ENCODE assay signal across 1 cellular context in the genomic region with DNA sequence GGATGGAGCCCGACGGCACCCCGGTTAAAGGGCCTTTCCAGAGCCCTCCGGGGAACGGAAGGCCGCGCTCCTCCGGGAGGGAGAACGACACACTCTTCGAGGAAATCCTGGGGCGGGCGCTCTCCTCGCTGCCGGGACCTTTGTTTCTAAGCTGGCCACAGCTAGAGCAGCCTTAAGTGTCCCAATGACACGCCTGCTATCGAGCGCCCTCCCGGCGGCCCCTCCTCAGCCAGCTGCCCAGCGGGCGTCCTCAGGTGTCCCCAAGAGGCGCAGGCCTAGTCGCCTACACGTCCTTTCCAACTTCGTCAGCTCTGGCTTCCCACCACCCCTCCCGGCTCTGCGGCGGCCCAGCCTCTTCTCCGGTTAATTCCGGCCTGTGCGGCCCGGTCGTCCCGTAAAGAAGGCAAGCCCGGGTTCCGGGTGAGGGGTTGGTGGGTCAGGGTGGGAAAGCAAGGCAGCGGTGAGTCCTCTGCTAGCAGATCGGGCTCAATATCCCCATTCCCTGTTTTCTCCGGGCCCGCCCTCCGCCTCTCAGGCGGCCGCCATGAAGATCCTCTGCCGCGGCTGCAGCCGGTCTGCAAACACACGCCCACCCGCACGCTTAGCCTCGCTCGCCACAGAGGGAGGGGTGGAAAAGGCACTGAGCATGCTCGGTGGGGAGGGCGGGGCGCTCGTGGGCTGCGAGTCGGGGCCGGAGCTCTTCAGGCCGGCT.
A peak's percentile ranks its signal among the peaks of the same experiment; 100 is the strongest.
TF ChIP-seq lines count a peak whose summit lies in the region.

No MANE protein-coding gene starts in this region.

TF ChIP-seq in K562, 482 proteins besides CTCF, POLR2A, EP300 and RAD21 (continued from another document and continues in another):
- TF ChIP-seq, protein P1, sequence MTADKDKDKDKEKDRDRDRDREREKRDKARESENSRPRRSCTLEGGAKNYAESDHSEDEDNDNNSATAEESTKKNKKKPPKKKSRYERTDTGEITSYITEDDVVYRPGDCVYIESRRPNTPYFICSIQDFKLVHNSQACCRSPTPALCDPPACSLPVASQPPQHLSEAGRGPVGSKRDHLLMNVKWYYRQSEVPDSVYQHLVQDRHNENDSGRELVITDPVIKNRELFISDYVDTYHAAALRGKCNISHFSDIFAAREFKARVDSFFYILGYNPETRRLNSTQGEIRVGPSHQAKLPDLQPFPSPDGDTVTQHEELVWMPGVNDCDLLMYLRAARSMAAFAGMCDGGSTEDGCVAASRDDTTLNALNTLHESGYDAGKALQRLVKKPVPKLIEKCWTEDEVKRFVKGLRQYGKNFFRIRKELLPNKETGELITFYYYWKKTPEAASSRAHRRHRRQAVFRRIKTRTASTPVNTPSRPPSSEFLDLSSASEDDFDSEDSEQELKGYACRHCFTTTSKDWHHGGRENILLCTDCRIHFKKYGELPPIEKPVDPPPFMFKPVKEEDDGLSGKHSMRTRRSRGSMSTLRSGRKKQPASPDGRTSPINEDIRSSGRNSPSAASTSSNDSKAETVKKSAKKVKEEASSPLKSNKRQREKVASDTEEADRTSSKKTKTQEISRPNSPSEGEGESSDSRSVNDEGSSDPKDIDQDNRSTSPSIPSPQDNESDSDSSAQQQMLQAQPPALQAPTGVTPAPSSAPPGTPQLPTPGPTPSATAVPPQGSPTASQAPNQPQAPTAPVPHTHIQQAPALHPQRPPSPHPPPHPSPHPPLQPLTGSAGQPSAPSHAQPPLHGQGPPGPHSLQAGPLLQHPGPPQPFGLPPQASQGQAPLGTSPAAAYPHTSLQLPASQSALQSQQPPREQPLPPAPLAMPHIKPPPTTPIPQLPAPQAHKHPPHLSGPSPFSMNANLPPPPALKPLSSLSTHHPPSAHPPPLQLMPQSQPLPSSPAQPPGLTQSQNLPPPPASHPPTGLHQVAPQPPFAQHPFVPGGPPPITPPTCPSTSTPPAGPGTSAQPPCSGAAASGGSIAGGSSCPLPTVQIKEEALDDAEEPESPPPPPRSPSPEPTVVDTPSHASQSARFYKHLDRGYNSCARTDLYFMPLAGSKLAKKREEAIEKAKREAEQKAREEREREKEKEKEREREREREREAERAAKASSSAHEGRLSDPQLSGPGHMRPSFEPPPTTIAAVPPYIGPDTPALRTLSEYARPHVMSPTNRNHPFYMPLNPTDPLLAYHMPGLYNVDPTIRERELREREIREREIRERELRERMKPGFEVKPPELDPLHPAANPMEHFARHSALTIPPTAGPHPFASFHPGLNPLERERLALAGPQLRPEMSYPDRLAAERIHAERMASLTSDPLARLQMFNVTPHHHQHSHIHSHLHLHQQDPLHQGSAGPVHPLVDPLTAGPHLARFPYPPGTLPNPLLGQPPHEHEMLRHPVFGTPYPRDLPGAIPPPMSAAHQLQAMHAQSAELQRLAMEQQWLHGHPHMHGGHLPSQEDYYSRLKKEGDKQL (CRISPR knock-in tag; IDR thresholded peaks at IDR 0.05; ENCODE audit: borderline replicate concordance), result no peak
- TF ChIP-seq PYGO2 (tag; IDR thresholded peaks at IDR 0.05) (no peak), ELF2 (CRISPR knock-in tag; IDR thresholded peaks at IDR 0.05) (0 out of 2 replicates have a peak, but pooled peaks have one; percentile 52), FUS (optimal IDR thresholded peaks at IDR 0.05; ENCODE audit: low read depth, low read length) (no peak), ESRRA (IDR thresholded peaks at IDR 0.05; ENCODE audit: borderline replicate concordance, low read depth) (no peak; the same call in 1 of the 2 replicates), HNRNPLL (IDR thresholded peaks at IDR 0.05; ENCODE audit: low read depth, low read length, poor library complexity, severe bottlenecking) (no peak), RHOXF2B (CRISPR knock-in tag; conservative IDR thresholded peaks at IDR 0.05) (no peak), SFPQ (IDR thresholded peaks at IDR 0.05; ENCODE audit: low read depth, low read length) (no peak), RREB1 (CRISPR knock-in tag; IDR thresholded peaks at IDR 0.05) (no peak), NFYB (IDR thresholded peaks at IDR 0.05; ENCODE audit: extremely low read depth, insufficient read length) (no peak), ZBTB26 (CRISPR knock-in tag; IDR thresholded peaks at IDR 0.05) (no peak), MEF2A (IDR thresholded peaks at IDR 0.05; ENCODE audit: control insufficient read depth, low read depth, low read length) (no peak), NELFE (IDR thresholded peaks at IDR 0.05; ENCODE audit: insufficient read depth, insufficient read length) (no peak), MYC (IDR thresholded peaks at IDR 0.05; ENCODE audit: low read depth, low read length) (peak; percentile 65), MYC (CRISPR knock-in tag; IDR thresholded peaks at IDR 0.05; ENCODE audit: borderline replicate concordance, low read depth) (no peak), ZNF253 (CRISPR knock-in tag; conservative IDR thresholded peaks at IDR 0.05) (no peak), ZSCAN29 (IDR thresholded peaks at IDR 0.05) (peak; percentile 74; the same call in 1 of the 2 replicates), FOXK2 (conservative IDR thresholded peaks at IDR 0.05 in 1 of 2, IDR thresholded peaks at IDR 0.05 in 1 of 2; ENCODE audit: low read depth in 2 of 2) (peak in 1 of 2 experiments; percentile 63; a peak in 1 of 4 replicates), EGR1 (conservative IDR thresholded peaks at IDR 0.05) (peak; percentile 81), FOXM1 (IDR thresholded peaks at IDR 0.05; ENCODE audit: low read depth) (0 out of 2 replicates have a peak, but pooled peaks have one; percentile 15), FOXM1 (CRISPR knock-in tag; IDR thresholded peaks at IDR 0.05; ENCODE audit: low read depth) (0 out of 2 replicates have a peak, but pooled peaks have one; percentile 23), ETV6 (IDR thresholded peaks at IDR 0.05; ENCODE audit: borderline replicate concordance in 1 of 2, low read depth in 2 of 2, low read length in 1 of 2) (no peak), ETV6 (CRISPR knock-in tag; IDR thresholded peaks at IDR 0.05; ENCODE audit: borderline replicate concordance) (no peak), KAT7 (CRISPR knock-in tag; IDR thresholded peaks at IDR 0.05; ENCODE audit: borderline replicate concordance) (no peak), NR2C1 (IDR thresholded peaks at IDR 0.05) (no peak), NR2C1 (tag; IDR thresholded peaks at IDR 0.05) (no peak), IFI16 (CRISPR knock-in tag; IDR thresholded peaks at IDR 0.05) (no peak), MIER1 (IDR thresholded peaks at IDR 0.05; ENCODE audit: low read depth) (no peak), ZNF589 (CRISPR knock-in tag; IDR thresholded peaks at IDR 0.05; ENCODE audit: low read depth) (no peak; the same call in 1 of the 2 replicates), CREBBP (IDR thresholded peaks at IDR 0.05; ENCODE audit: low read depth, low read length) (no peak), MAFG (tag; conservative IDR thresholded peaks at IDR 0.05) (no peak), MEIS2 (IDR thresholded peaks at IDR 0.05; ENCODE audit: partially characterized antibody) (no peak), THRAP3 (IDR thresholded peaks at IDR 0.05; ENCODE audit: borderline replicate concordance) (no peak), E2F3 (CRISPR knock-in tag; IDR thresholded peaks at IDR 0.05) (no peak), ZNF707 (CRISPR knock-in tag; conservative IDR thresholded peaks at IDR 0.05) (no peak), HNRNPUL1 (IDR thresholded peaks at IDR 0.05; ENCODE audit: low read length) (no peak), SMAD2 (IDR thresholded peaks at IDR 0.05; ENCODE audit: low read depth, low read length) (no peak), TBL1XR1 (IDR thresholded peaks at IDR 0.05; ENCODE audit: low read length in 2 of 2) (no peak), NUFIP1 (IDR thresholded peaks at IDR 0.05; ENCODE audit: partially characterized antibody) (no peak), ATF4 (CRISPR knock-in tag; IDR thresholded peaks at IDR 0.05) (no peak), ADNP (tag; IDR thresholded peaks at IDR 0.05) (no peak), ZNF561 (CRISPR knock-in tag; conservative IDR thresholded peaks at IDR 0.05) (no peak), ZZZ3 (IDR thresholded peaks at IDR 0.05) (no peak), SMARCB1 (IDR thresholded peaks at IDR 0.05; ENCODE audit: insufficient read length, low read depth) (no peak), PKNOX1 (IDR thresholded peaks at IDR 0.05) (no peak), MAFF (IDR thresholded peaks at IDR 0.05; ENCODE audit: low read length) (no peak), U2AF1 (optimal IDR thresholded peaks at IDR 0.05; ENCODE audit: low read depth, low read length) (no peak), ESRRB (CRISPR knock-in tag; IDR thresholded peaks at IDR 0.05; ENCODE audit: borderline replicate concordance) (no peak), ZNF695 (CRISPR knock-in tag; IDR thresholded peaks at IDR 0.05) (no peak), CCNT2 (IDR thresholded peaks at IDR 0.05; ENCODE audit: borderline replicate concordance, extremely low read depth, insufficient read length, low read depth, low read length) (peak; percentile 10), HMG20A (CRISPR knock-in tag; conservative IDR thresholded peaks at IDR 0.05) (no peak), JUND (IDR thresholded peaks at IDR 0.05; ENCODE audit: borderline replicate concordance, low read depth, low read length) (no peak), JUND (tag; IDR thresholded peaks at IDR 0.05; ENCODE audit: borderline replicate concordance, low read depth, low read length) (no peak), TEAD2 (tag; IDR thresholded peaks at IDR 0.05) (no peak)
